ENCODE assay signal across 2 cellular contexts in genomic region chr9:89662718-89663246, GRCh38.
TF ChIP-seq lines count a peak whose summit lies in the region.

No MANE protein-coding gene starts in this region.

TF ChIP-seq in HEK293, 187 proteins besides CTCF, POLR2A, EP300 and RAD21:
- no peak for TF ChIP-seq PRDM10 (tag by site-specific recombination; IDR thresholded peaks at IDR 0.05)
- TF ChIP-seq ZIC2 (tag by site-specific recombination; IDR thresholded peaks at IDR 0.05): peak; percentile 22; the same call in 1 of the 2 replicates

TF ChIP-seq in HepG2, 621 proteins besides CTCF, POLR2A, EP300 and RAD21 (continued from another document):
- no peak for TF ChIP-seq GMEB2 (CRISPR knock-in tag; IDR thresholded peaks at IDR 0.05; ENCODE audit: low read depth)
- TF ChIP-seq ZNF562 (CRISPR knock-in tag; IDR thresholded peaks at IDR 0.05; ENCODE audit: borderline replicate concordance): no peak
- TF ChIP-seq FOXC1 (CRISPR knock-in tag; IDR thresholded peaks at IDR 0.05; ENCODE audit: borderline replicate concordance): no peak
- TF ChIP-seq ZNF652 (CRISPR knock-in tag; IDR thresholded peaks at IDR 0.05; ENCODE audit: borderline replicate concordance, low read depth): no peak
- TF ChIP-seq TBX3 (IDR thresholded peaks at IDR 0.05; ENCODE audit: borderline replicate concordance): no peak
- TF ChIP-seq ZNF784 (CRISPR knock-in tag; IDR thresholded peaks at IDR 0.05; ENCODE audit: borderline replicate concordance): no peak
- no peak for TF ChIP-seq NRL (CRISPR knock-in tag; IDR thresholded peaks at IDR 0.05; ENCODE audit: borderline replicate concordance)
